9 cellular contexts compared by ENCODE assay signal in genomic region chr15:69762373-69763148, GRCh38.
DNase-seq lines count a peak whose midpoint lies in the region; ATAC-seq and TF ChIP-seq lines count a peak whose summit lies in the region.
"Had no signal": no experiment of that assay in that cellular context is flagged by ENCODE, and none has a peak within 500 bp of the region (broad histone marks: within the 10 kb centered on the region; RNA-seq: fewer than 3 reads in every experiment).

No MANE protein-coding gene starts in this region.

- no peak overlapping the region for H3K4me3 ChIP-seq in AG09309 (ENCODE audit: control insufficient read depth, low read depth, low read length)
- no peak overlapping the region for H3K4me3 ChIP-seq in DND-41 (ENCODE audit: low read depth in 1 of 2, low read length in 2 of 2)
- H3K4me3 ChIP-seq: dorsolateral prefrontal cortex had no signal

- no peak overlapping the region for H2AFZ ChIP-seq in DND-41 (ENCODE audit: low read depth, low read length)

- DNase-seq in AG09309 (ENCODE audit: low read depth) (no peak), DND-41 (no peak), NCI-H524 treated with DMSO at 0.1 percent for 48 hours (lab: John Stamatoyannopoulos, UW) (peak; percentile 74), cerebellar cortex (ENCODE audit: low spot score) (peak; percentile 16), ureter (ENCODE audit: low spot score) (no peak), AG08396 (ENCODE audit: low spot score) (no peak)
- DNase-seq in activated T-cell treated with anti-CD3 and anti-CD28 coated beads, Interleukin-2, amount 50 U/mL, for 24 hours: no peak
- DNase-seq in T-helper 2 cell treated with Interferon-gamma antibody and Interleukin-4, amounts not matched to agents 5 μg/mL and 100 μg/mL, for 36 hours (ENCODE audit: low spot score): no peak
- DNase-seq: dorsolateral prefrontal cortex had no signal

- peaks cover 68% of the 10 kb centered on the region for H3K4me1 Mint-ChIP-seq in activated T-cell treated with anti-CD3 and anti-CD28 coated beads, Interleukin-2, amount 50 U/mL, for 24 hours (ENCODE audit: low read depth)
- H3K4me1 Mint-ChIP-seq in T-helper 2 cell treated with Interferon-gamma antibody and Interleukin-4, amounts not matched to agents 5 μg/mL and 100 μg/mL, for 36 hours (ENCODE audit: low read depth): peaks cover 63% of the 10 kb centered on the region

- H3K4me1 ChIP-seq in DND-41 (ENCODE audit: insufficient read depth, low read length): peaks cover 35% of the 10 kb centered on the region

- no peak overlapping the region for H3K27ac ChIP-seq in DND-41 (ENCODE audit: low read length)
- H3K27ac ChIP-seq: dorsolateral prefrontal cortex had no signal

- no peak overlapping the region for H3K9ac ChIP-seq in DND-41 (ENCODE audit: low read depth, low read length)

- H3K9me3 Mint-ChIP-seq in activated T-cell treated with anti-CD3 and anti-CD28 coated beads, Interleukin-2, amount 50 U/mL, for 24 hours: peaks cover 8% of the 10 kb centered on the region
- peaks cover 35% of the 10 kb centered on the region for H3K9me3 Mint-ChIP-seq in T-helper 2 cell treated with Interferon-gamma antibody and Interleukin-4, amounts not matched to agents 5 μg/mL and 100 μg/mL, for 36 hours

- peaks cover 3% of the 10 kb centered on the region for H3K36me3 Mint-ChIP-seq in activated T-cell treated with anti-CD3 and anti-CD28 coated beads, Interleukin-2, amount 50 U/mL, for 24 hours (ENCODE audit: low read depth)
- H3K36me3 Mint-ChIP-seq in T-helper 2 cell treated with Interferon-gamma antibody and Interleukin-4, amounts not matched to agents 5 μg/mL and 100 μg/mL, for 36 hours (ENCODE audit: low read depth): peaks cover 13% of the 10 kb centered on the region

- H3K79me2 ChIP-seq in DND-41 (ENCODE audit: insufficient read depth, low read length): no peaks in the 10 kb centered on the region

- H3K36me3 ChIP-seq in DND-41 (ENCODE audit: insufficient read depth, low read length): no peaks in the 10 kb centered on the region

- H4K20me1 ChIP-seq in DND-41 (ENCODE audit: insufficient read depth, low read length): peaks cover 14% of the 10 kb centered on the region; the same call in 1 of the 2 replicates

- TF ChIP-seq CTCF in AG09309 (IDR thresholded peaks at IDR 0.05; ENCODE audit: control insufficient read depth, insufficient read depth, low read depth, low read length, missing control alignments) (peak; percentile 8), DND-41 (IDR thresholded peaks at IDR 0.05; ENCODE audit: borderline replicate concordance, extremely low read depth, low read length, poor library complexity, severe bottlenecking) (peak; percentile 18)

- H3K4me3 Mint-ChIP-seq in activated T-cell treated with anti-CD3 and anti-CD28 coated beads, Interleukin-2, amount 50 U/mL, for 24 hours: no peak overlapping the region
- H3K4me3 Mint-ChIP-seq in T-helper 2 cell treated with Interferon-gamma antibody and Interleukin-4, amounts not matched to agents 5 μg/mL and 100 μg/mL, for 36 hours: no peak overlapping the region

- no peak overlapping the region for H3K27ac Mint-ChIP-seq in activated T-cell treated with anti-CD3 and anti-CD28 coated beads, Interleukin-2, amount 50 U/mL, for 24 hours
- no peak overlapping the region for H3K27ac Mint-ChIP-seq in T-helper 2 cell treated with Interferon-gamma antibody and Interleukin-4, amounts not matched to agents 5 μg/mL and 100 μg/mL, for 36 hours

- no peak for ATAC-seq in DND-41 (ENCODE audit: insufficient read depth, low read depth)

- H3K27me3 ChIP-seq in DND-41 (ENCODE audit: insufficient read depth, low read length, poor library complexity): peaks cover 4% of the 10 kb centered on the region

- H3K4me2 ChIP-seq in DND-41 (ENCODE audit: insufficient read depth, low read length): no peak overlapping the region

- no peaks in the 10 kb centered on the region for H3K9me3 ChIP-seq in DND-41 (ENCODE audit: insufficient read depth, low read length, severe bottlenecking)

- peaks cover 3% of the 10 kb centered on the region for H3K27me3 Mint-ChIP-seq in activated T-cell treated with anti-CD3 and anti-CD28 coated beads, Interleukin-2, amount 50 U/mL, for 24 hours
- H3K27me3 Mint-ChIP-seq in T-helper 2 cell treated with Interferon-gamma antibody and Interleukin-4, amounts not matched to agents 5 μg/mL and 100 μg/mL, for 36 hours (ENCODE audit: low read depth): peaks cover 27% of the 10 kb centered on the region

Comparison
In these comparisons a context has a peak if more than half of its experiments do, and no peak if none do; other contexts are left out.
1. DNase-seq: peak in NCI-H524 treated with DMSO at 0.1 percent for 48 hours (single experiment) and cerebellar cortex (single experiment); none in AG09309 (single experiment), DND-41 (single experiment), ureter (single experiment), AG08396 (single experiment), activated T-cell treated with anti-CD3 and anti-CD28 coated beads, Interleukin-2, amount 50 U/mL, for 24 hours (single experiment) and T-helper 2 cell treated with Interferon-gamma antibody and Interleukin-4, amounts not matched to agents 5 μg/mL and 100 μg/mL, for 36 hours (single experiment).